Comparison of ENCODE assay signal across 32 cellular contexts in the genomic region with DNA sequence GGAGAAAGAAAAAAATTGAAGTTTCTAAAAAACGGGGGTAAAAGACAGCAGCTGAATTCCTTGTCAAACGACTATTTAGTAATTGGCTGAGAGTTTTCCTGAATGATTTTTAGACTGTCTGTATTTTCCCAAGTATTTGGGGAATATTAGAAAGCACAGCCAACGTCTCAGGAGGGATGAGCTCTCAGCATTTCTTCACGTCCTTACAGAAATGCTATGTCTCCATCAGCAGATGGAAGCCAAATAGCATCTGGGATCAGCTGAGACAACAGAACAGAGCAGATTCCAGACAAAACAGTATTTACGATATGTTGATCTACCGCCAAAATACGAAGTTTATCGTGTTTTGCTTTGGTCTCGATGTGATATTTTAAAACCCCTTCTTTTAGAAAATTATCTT. TPM values are rescaled to one million over a fixed set of nuclear protein-coding genes. Genes with fewer than 3 reads are reported as not detected.
"Had no signal": no experiment of that assay in that cellular context is flagged by ENCODE, and none has a peak within 500 bp of the region (broad histone marks: within the 10 kb centered on the region; RNA-seq: fewer than 3 reads in every experiment).

No MANE protein-coding gene starts in this region.

- H3K27me3 ChIP-seq: body of pancreas, breast epithelium, Peyer's patch had no signal

- H3K9me3 Mint-ChIP-seq: activated CD4-positive, alpha-beta T cell treated with anti-CD3 and anti-CD28 coated beads, Interleukin-2, amount 10 ng/mL, durations not matched to agents 24 days and 14 days; activated CD8-positive, alpha-beta T cell treated with anti-CD3 and anti-CD28 coated beads for 36 hours; activated naive CD4-positive, alpha-beta T cell treated with anti-CD3 and anti-CD28 coated beads, Interleukin-2, amount 50 U/mL, for 24 hours; activated T-helper 2 cell treated with anti-CD3 and anti-CD28 coated beads, Interferon-gamma antibody, Interleukin-2, Interleukin-4, amounts not matched to agents 10 μg/mL and 5 μg/mL and 100 μg/mL, durations not matched to agents 14 hours and 24 hours and 36 hours had no signal

- H3K27ac ChIP-seq: body of pancreas, Peyer's patch had no signal

- H3K4me1 ChIP-seq: breast epithelium, Peyer's patch had no signal

- H3K27ac Mint-ChIP-seq: activated CD4-positive, alpha-beta T cell treated with anti-CD3 and anti-CD28 coated beads, Interleukin-2, amount 10 ng/mL, durations not matched to agents 24 days and 14 days; activated CD8-positive, alpha-beta T cell treated with anti-CD3 and anti-CD28 coated beads for 36 hours; activated naive CD4-positive, alpha-beta T cell treated with anti-CD3 and anti-CD28 coated beads, Interleukin-2, amount 50 U/mL, for 24 hours; activated naive CD8-positive, alpha-beta T cell treated with anti-CD3 and anti-CD28 coated beads, Interleukin-2, amount 10 ng/mL, durations not matched to agents 7 days and 5 days; activated T-helper 2 cell treated with anti-CD3 and anti-CD28 coated beads, Interferon-gamma antibody, Interleukin-2, Interleukin-4, amounts not matched to agents 10 μg/mL and 5 μg/mL and 100 μg/mL, durations not matched to agents 14 hours and 24 hours and 36 hours; IgD-negative memory B cell had no signal

- H3K4me3 Mint-ChIP-seq: activated CD4-positive, alpha-beta T cell treated with anti-CD3 and anti-CD28 coated beads, Interleukin-2, amount 10 ng/mL, durations not matched to agents 24 days and 14 days; activated CD8-positive, alpha-beta T cell treated with anti-CD3 and anti-CD28 coated beads for 36 hours; activated naive CD4-positive, alpha-beta T cell treated with anti-CD3 and anti-CD28 coated beads, Interleukin-2, amount 50 U/mL, for 24 hours; activated naive CD8-positive, alpha-beta T cell treated with anti-CD3 and anti-CD28 coated beads, Interleukin-2, amount 10 ng/mL, durations not matched to agents 7 days and 5 days; IgD-negative memory B cell had no signal

- H3K4me1 Mint-ChIP-seq: IgD-negative memory B cell had no signal

- H3K4me3 ChIP-seq: body of pancreas, breast epithelium, Peyer's patch had no signal

- H3K36me3 ChIP-seq: breast epithelium, Peyer's patch had no signal

- ATAC-seq: activated CD8-positive, alpha-beta T cell treated with anti-CD3 and anti-CD28 coated beads for 36 hours; body of pancreas had no signal

- H3K9me3 ChIP-seq: body of pancreas, breast epithelium, Peyer's patch had no signal

- DNase-seq: activated CD4-positive, alpha-beta T cell treated with anti-CD3 and anti-CD28 coated beads, Interleukin-2, amount 10 ng/mL, durations not matched to agents 24 days and 14 days; activated CD4-positive, alpha-beta T cell treated with anti-CD3 and anti-CD28 coated beads, Interleukin-2, amount 50 U/mL, for 4 hours; activated CD8-positive, alpha-beta T cell treated with anti-CD3 and anti-CD28 coated beads for 36 hours; activated gamma-delta T cell; activated naive CD4-positive, alpha-beta T cell treated with Interleukin-2 at 50 U/mL for 16 hours; activated naive CD8-positive, alpha-beta T cell treated with anti-CD3 and anti-CD28 coated beads, Interleukin-2, amount 10 ng/mL, durations not matched to agents 7 days and 5 days; activated T-cell treated with anti-CD3 and anti-CD28 coated beads, Interleukin-2, amount 50 U/mL, for 1 hour; amygdala; body of pancreas; Karpas-422; KBM-7; NCI-H1105 treated with DMSO at 0.1 percent for 48 hours; NCI-H1436; NCI-H1694; NCI-H1930; NCI-H2081 treated with DMSO at 0.1 percent for 48 hours; NCI-H345; NCI-H524 treated with DMSO at 0.1 percent for 48 hours; NK-92 treated with Interleukin-12 subunit alpha and Interleukin-12 subunit beta, amount 100 ng/mL, for 24 hours; PC-3; Peyer's patch; RPMI8226; SW 1271; T-helper 1 cell; T-helper 2 cell; T-helper 9 cell had no signal

- H3K27me3 Mint-ChIP-seq: activated CD8-positive, alpha-beta T cell treated with anti-CD3 and anti-CD28 coated beads for 36 hours; activated naive CD4-positive, alpha-beta T cell treated with anti-CD3 and anti-CD28 coated beads, Interleukin-2, amount 50 U/mL, for 24 hours; activated naive CD8-positive, alpha-beta T cell treated with anti-CD3 and anti-CD28 coated beads, Interleukin-2, amount 10 ng/mL, durations not matched to agents 7 days and 5 days had no signal

RNA-seq across cellular contexts. Expression of a gene that starts 5.3 kb away (rescaled TPM):
- total RNA-seq: activated CD4-positive, alpha-beta T cell treated with anti-CD3 and anti-CD28 coated beads, Interleukin-2, amount 10 ng/mL, durations not matched to agents 24 days and 14 days; activated CD8-positive, alpha-beta memory T cell treated with anti-CD3 and anti-CD28 coated beads for 36 hours; activated CD8-positive, alpha-beta T cell treated with anti-CD3 and anti-CD28 coated beads for 36 hours; activated naive CD8-positive, alpha-beta T cell treated with anti-CD3 and anti-CD28 coated beads, Interleukin-2, amount 10 ng/mL, durations not matched to agents 7 days and 5 days; activated T-helper 2 cell treated with anti-CD3 and anti-CD28 coated beads, Interferon-gamma antibody, Interleukin-2, Interleukin-4, amounts not matched to agents 10 μg/mL and 5 μg/mL and 100 μg/mL, durations not matched to agents 14 hours and 24 hours and 36 hours; MCF 10A; PC-3; Peyer's patch had no signal
